Comparison of ENCODE assay signal across 8 cellular contexts in the genomic region with DNA sequence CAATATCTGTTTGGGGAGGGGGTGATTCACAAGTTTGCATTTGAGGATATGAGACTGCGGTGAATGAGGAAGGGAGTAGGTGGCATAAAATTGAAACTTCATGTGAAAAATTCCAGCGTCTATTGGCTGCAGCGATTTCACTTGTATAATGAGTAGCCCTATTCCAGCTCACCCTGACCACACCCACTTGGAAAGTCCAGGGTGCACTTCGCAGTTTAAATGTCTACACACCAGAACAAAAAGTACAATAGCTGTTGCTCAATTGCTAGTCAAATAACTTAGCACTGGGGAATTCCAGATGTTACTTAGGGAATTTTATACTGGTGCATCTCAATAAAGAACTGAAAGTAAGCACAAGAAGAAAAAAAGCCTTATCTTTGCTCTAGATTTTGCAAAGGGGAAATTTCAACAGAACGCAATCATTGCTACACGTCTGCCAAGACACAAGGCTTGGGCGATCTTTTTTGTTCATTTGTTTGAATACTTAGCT. TPM values are rescaled to one million over a fixed set of nuclear protein-coding genes. Genes with fewer than 3 reads are reported as not detected.
DNase-seq lines count a peak whose midpoint lies in the region; ATAC-seq, FAIRE-seq and TF ChIP-seq lines count a peak whose summit lies in the region.

No MANE protein-coding gene starts in this region.

- H3T11ph ChIP-seq in H9 (ENCODE audit: low read length), result no peak overlapping the region

- H3K27me3 ChIP-seq in HAP-1 (ENCODE audit: low read depth), result no peaks in the 10 kb centered on the region
- H3K27me3 ChIP-seq in PC-9 (ENCODE audit: insufficient read depth, low read depth), result no peaks in the 10 kb centered on the region
- H3K27me3 ChIP-seq in astrocyte (ENCODE audit: insufficient read depth, low read length), result no peaks in the 10 kb centered on the region
- H3K27me3 ChIP-seq in lung (ENCODE audit: control insufficient read depth, insufficient read depth), result no peaks in the 10 kb centered on the region
- no peaks in the 10 kb centered on the region for H3K27me3 ChIP-seq in H9 (ENCODE audit: insufficient read depth, low read length)

- no peak overlapping the region for H2AFZ ChIP-seq in PC-9
- H2AFZ ChIP-seq in astrocyte (ENCODE audit: low read depth, low read length), result no peak overlapping the region
- no peak overlapping the region for H2AFZ ChIP-seq in H9 (ENCODE audit: low read length)

- in situ Hi-C loops in HAP-1 (cut with MboI; ENCODE audit: low sequenced_read_pairs), result no loop called here

- H3K4me1 ChIP-seq in HAP-1 (peaks cover 5% of the 10 kb centered on the region), PC-9 (replicated peaks; ENCODE audit: insufficient read depth) (peaks cover 61% of the 10 kb centered on the region), astrocyte (ENCODE audit: insufficient read depth, low read length) (peaks cover 27% of the 10 kb centered on the region), lung (ENCODE audit: control insufficient read depth in 2 of 2, insufficient read depth in 2 of 2, low read length in 2 of 2) (peaks cover 7 to 13% of the 10 kb centered on the region in 2 donors), H9 (ENCODE audit: insufficient read depth, low read length) (no peaks in the 10 kb centered on the region)

- H2BK12ac ChIP-seq in H9 (ENCODE audit: insufficient read length, low read depth, low read length), result no peak overlapping the region

- H3K4me3 ChIP-seq in HAP-1 (no peak overlapping the region), PC-9 (no peak overlapping the region), astrocyte (ENCODE audit: insufficient read depth, low read depth, low read length) (no peak overlapping the region), lung (no peak overlapping the region)

- ATAC-seq in lung (ENCODE audit: insufficient read depth, low FRiP score), result peak; percentile 91
- ATAC-seq in stimulated activated naive B cell treated with anti-CD40 and anti-IgM and Interleukin-4, amounts not matched to agents 10 μg/mL and 1 μg/mL and 100 μg/mL, for 72 hours (replicated peaks), result peak; percentile 81 to 91

- no peak overlapping the region for H3K14ac ChIP-seq in H9 (ENCODE audit: insufficient read depth, low read length)

- no peak overlapping the region for H4K8ac ChIP-seq in H9 (replicated peaks; ENCODE audit: insufficient read length, low read depth, low read length)

- no peak overlapping the region for H3K23ac ChIP-seq in H9 (ENCODE audit: insufficient read length, low read depth, low read length)

- no peak overlapping the region for H4K5ac ChIP-seq in H9 (ENCODE audit: insufficient read length, low read depth, low read length)

- TF ChIP-seq CTCF in PC-9 (conservative IDR thresholded peaks at IDR 0.05) (no peak), astrocyte (IDR thresholded peaks at IDR 0.05; ENCODE audit: insufficient read depth, low read depth, low read length) (no peak), lung (IDR thresholded peaks at IDR 0.05; ENCODE audit: control extremely low read depth, extremely low read depth) (no peak), H9 (conservative IDR thresholded peaks at IDR 0.05) (no peak)

- CTCF ChIA-PET in PC-9 (lab: Charles Lee), result interaction anchor here (0.6 to 1.1 kb wide), 3 partner anchors 72 to 131 kb away, joined by 3 to 4 read pairs (median 3); no protein-coding TSS in a partner anchor

- POLR2A ChIA-PET in PC-9 (lab: Charles Lee; ENCODE audit: unreplicated experiment), result interaction anchor here (1.0 kb wide), 1 partner anchor 85 kb away, joined by 6 read pairs; no protein-coding TSS in a partner anchor

- no peaks in the 10 kb centered on the region for H3K79me1 ChIP-seq in H9 (ENCODE audit: insufficient read depth, low read depth, low read length, poor library complexity, severe bottlenecking)

- no peak overlapping the region for H3K18ac ChIP-seq in H9 (ENCODE audit: insufficient read length, low read depth, low read length)

- H3K9ac ChIP-seq in astrocyte (ENCODE audit: low read length) (peak overlapping the region; percentile 17), H9 (ENCODE audit: extremely low read depth, insufficient read length, low read length) (no peak overlapping the region)

- no peak overlapping the region for H2AK5ac ChIP-seq in H9 (ENCODE audit: insufficient read length, low read length)

- H3K36me3 Mint-ChIP-seq in astrocyte (ENCODE audit: low read depth, unreplicated experiment) (peaks cover 15% of the 10 kb centered on the region), H9 (ENCODE audit: insufficient read depth in 1 of 3, low read depth in 3 of 3) (peaks cover 0 to 23% (median 0%) of the 10 kb centered on the region in 3 experiments; a peak in 2 of 7 replicates)
- H3K36me3 Mint-ChIP-seq in stimulated activated naive B cell treated with anti-CD40 and anti-IgM and Interleukin-4, amounts not matched to agents 10 μg/mL and 1 μg/mL and 100 μg/mL, for 72 hours, result peaks cover 65 to 91% of the 10 kb centered on the region in 2 donors

- no peak overlapping the region for H2BK120ac ChIP-seq in H9 (ENCODE audit: low read depth, low read length, poor library complexity, severe bottlenecking)

- H3K27ac Mint-ChIP-seq in astrocyte (ENCODE audit: unreplicated experiment), result peak overlapping the region; percentile 65
- H3K27ac Mint-ChIP-seq in stimulated activated naive B cell treated with anti-CD40 and anti-IgM and Interleukin-4, amounts not matched to agents 10 μg/mL and 1 μg/mL and 100 μg/mL, for 72 hours, result peak overlapping the region; percentile 83
- H3K27ac Mint-ChIP-seq in H9, result no peak overlapping the region

- peaks cover 48% of the 10 kb centered on the region for H3K79me2 ChIP-seq in PC-9 (ENCODE audit: low read depth)
- H3K79me2 ChIP-seq in astrocyte (ENCODE audit: insufficient read depth, low read length), result peaks cover 34% of the 10 kb centered on the region
- H3K79me2 ChIP-seq in H9 (ENCODE audit: insufficient read depth, low read length), result no peaks in the 10 kb centered on the region

- H3K9me3 ChIP-seq in HAP-1 (no peaks in the 10 kb centered on the region), PC-9 (ENCODE audit: insufficient read depth, low read depth) (no peaks in the 10 kb centered on the region), astrocyte (ENCODE audit: insufficient read depth, low read depth, low read length) (no peaks in the 10 kb centered on the region), lung (ENCODE audit: control insufficient read depth in 2 of 2, insufficient read depth in 1 of 2, low read length in 1 of 2) (no peaks in the 10 kb centered on the region), H9 (ENCODE audit: control insufficient read depth, low read depth, low read length) (no peaks in the 10 kb centered on the region)

- H3K27me3 Mint-ChIP-seq in astrocyte (ENCODE audit: low read depth, unreplicated experiment), result no peaks in the 10 kb centered on the region
- no peaks in the 10 kb centered on the region for H3K27me3 Mint-ChIP-seq in stimulated activated naive B cell treated with anti-CD40 and anti-IgM and Interleukin-4, amounts not matched to agents 10 μg/mL and 1 μg/mL and 100 μg/mL, for 72 hours
- H3K27me3 Mint-ChIP-seq in H9 (ENCODE audit: low read depth), result peaks cover 14% of the 10 kb centered on the region

- peak; percentile 29 for FAIRE-seq in astrocyte (lab: Jason Lieb, UNC)

- H2BK15ac ChIP-seq in H9 (ENCODE audit: low read depth, low read length), result no peak overlapping the region

- H3K9me3 Mint-ChIP-seq in astrocyte (ENCODE audit: unreplicated experiment), result no peaks in the 10 kb centered on the region
- H3K9me3 Mint-ChIP-seq in stimulated activated naive B cell treated with anti-CD40 and anti-IgM and Interleukin-4, amounts not matched to agents 10 μg/mL and 1 μg/mL and 100 μg/mL, for 72 hours, result no peaks in the 10 kb centered on the region
- H3K9me3 Mint-ChIP-seq in H9, result no peaks in the 10 kb centered on the region; a peak in 1 of 5 replicates

- no peak overlapping the region for H3K4ac ChIP-seq in H9 (ENCODE audit: low read depth, low read length)

- H3K4me3 Mint-ChIP-seq in astrocyte (ENCODE audit: unreplicated experiment), result no peak overlapping the region
- H3K4me3 Mint-ChIP-seq in stimulated activated naive B cell treated with anti-CD40 and anti-IgM and Interleukin-4, amounts not matched to agents 10 μg/mL and 1 μg/mL and 100 μg/mL, for 72 hours, result peak overlapping the region; percentile 83 to 87
- no peak overlapping the region for H3K4me3 Mint-ChIP-seq in H9

- no peak overlapping the region for H3K56ac ChIP-seq in H9 (ENCODE audit: insufficient read length, low read depth, low read length)

- peak; percentile 80 for DNase-seq in EH (ENCODE audit: low read depth)
- DNase-seq in HAP-1 (ENCODE audit: low spot score in 2 of 2), result peak; percentile 38 to 65
- peak; percentile 46 to 53 for DNase-seq in PC-9
- peak; percentile 86 for DNase-seq in astrocyte (ENCODE audit: low read depth)
- peak; percentile 85 for DNase-seq in lung (ENCODE audit: low spot score)
- DNase-seq in stimulated activated naive B cell treated with anti-CD40 and anti-IgM and Interleukin-4, amounts not matched to agents 10 μg/mL and 1 μg/mL and 100 μg/mL, for 72 hours, result peak; percentile 90
- DNase-seq in DMS53 (lab: John Stamatoyannopoulos, UW), result no peak
- DNase-seq in H9, result no peak

- no peaks in the 10 kb centered on the region for H3K23me2 ChIP-seq in H9 (ENCODE audit: insufficient read length, low read depth, low read length, poor library complexity, severe bottlenecking)

- no peaks in the 10 kb centered on the region for H3K9me2 ChIP-seq in PC-9 (ENCODE audit: insufficient read depth)

- H2BK20ac ChIP-seq in H9 (ENCODE audit: low read depth, low read length, poor library complexity, severe bottlenecking), result no peak overlapping the region

- H2BK5ac ChIP-seq in H9 (ENCODE audit: insufficient read length, low read length), result no peak overlapping the region

- H3K4me1 Mint-ChIP-seq in astrocyte (ENCODE audit: low read depth, unreplicated experiment) (peaks cover 37% of the 10 kb centered on the region), H9 (peaks cover 9 to 13% of the 10 kb centered on the region in 2 experiments)
- H3K4me1 Mint-ChIP-seq in stimulated activated naive B cell treated with anti-CD40 and anti-IgM and Interleukin-4, amounts not matched to agents 10 μg/mL and 1 μg/mL and 100 μg/mL, for 72 hours, result peaks cover 25 to 76% of the 10 kb centered on the region in 2 donors

- no peak overlapping the region for H4K91ac ChIP-seq in H9 (ENCODE audit: insufficient read length, low read depth, low read length)

- peak overlapping the region; percentile 96 for H3K4me2 ChIP-seq in PC-9
- H3K4me2 ChIP-seq in astrocyte (ENCODE audit: low read length), result peak overlapping the region; percentile 89
- H3K4me2 ChIP-seq in H9 (ENCODE audit: insufficient read depth, insufficient read length, low read length), result no peak overlapping the region

- BruUV-seq in PC-9 (replicated peaks; lab: Mats Ljungman, UMichigan), result no TSS peak

- WGBS in lung, 2 donors, result 5 to 7% methylated on average over 7 of the region's 7 CpGs
- WGBS in H9 (ENCODE audit: extremely low coverage, insufficient read length, low lambda C conversion rate), result no CpG with 5 or more reads among the region's 7 CpGs

- H3K27ac ChIP-seq in PC-9 (peak overlapping the region; percentile 14), astrocyte (ENCODE audit: low read depth, low read length) (peak overlapping the region; percentile 36), lung (ENCODE audit: low read depth in 1 of 2, low read length in 1 of 2) (peak overlapping the region in 1 of 2 donors; percentile 21), H9 (ENCODE audit: insufficient read length, low read depth, low read length) (no peak overlapping the region)

- intact Hi-C loops in PC-9 (cut with micrococcal nuclease; ENCODE audit: unreplicated experiment), result no loop called here

- H3K36me3 ChIP-seq in HAP-1 (replicated peaks) (peaks cover 6% of the 10 kb centered on the region), PC-9 (ENCODE audit: low read depth) (peaks cover 40% of the 10 kb centered on the region), astrocyte (ENCODE audit: insufficient read depth, low read length) (peaks cover 36% of the 10 kb centered on the region), lung (ENCODE audit: control insufficient read depth in 2 of 2, insufficient read depth in 2 of 2, low read length in 2 of 2) (peaks cover 22 to 28% of the 10 kb centered on the region in 2 donors)

- peaks cover 13% of the 10 kb centered on the region; the same call in 1 of the 2 replicates for H3F3A ChIP-seq in PC-9 (ENCODE audit: insufficient read depth, low read depth)

- H4K20me1 ChIP-seq in PC-9 (ENCODE audit: insufficient read depth) (no peaks in the 10 kb centered on the region), astrocyte (ENCODE audit: insufficient read depth, low read length) (peaks cover 13% of the 10 kb centered on the region), H9 (ENCODE audit: control insufficient read depth, insufficient read depth, insufficient read length) (no peaks in the 10 kb centered on the region)

RNA-seq across cellular contexts. Expression of a gene that starts 6.3 kb away (rescaled TPM):
- total RNA-seq in PC-9 (2021) (7.2 and 7.8 TPM in 2 replicates), astrocyte (16.2 and 16.8 TPM in 2 replicates), lung (10 to 100 TPM; 79.8 to 95.1 TPM), H9 (2021) (3.7 and 5.6 TPM in 2 replicates)
- 100 to 1,000 TPM in 1 of 2 donors, 10 to 100 TPM in 1; 13.4 to 396 TPM for polyA plus RNA-seq in lung

Comparison
In these comparisons a context has a peak if more than half of its experiments do, and no peak if none do; other contexts are left out.
1. DNase-seq: peak in EH (single experiment), HAP-1 (2 of 2), PC-9 (2 of 2), astrocyte (single experiment), lung (single experiment) and stimulated activated naive B cell treated with anti-CD40 and anti-IgM and Interleukin-4, amounts not matched to agents 10 μg/mL and 1 μg/mL and 100 μg/mL, for 72 hours (single experiment); none in DMS53 (single experiment) and H9 (single experiment).
2. H3K27ac Mint-ChIP-seq: peak in astrocyte (single experiment) and stimulated activated naive B cell treated with anti-CD40 and anti-IgM and Interleukin-4, amounts not matched to agents 10 μg/mL and 1 μg/mL and 100 μg/mL, for 72 hours (single experiment); none in H9 (0 of 3).
3. H3K4me3 Mint-ChIP-seq: peak in stimulated activated naive B cell treated with anti-CD40 and anti-IgM and Interleukin-4, amounts not matched to agents 10 μg/mL and 1 μg/mL and 100 μg/mL, for 72 hours (2 of 2); none in astrocyte (single experiment) and H9 (0 of 2).